ENCODE assay signal across 26 cellular contexts in genomic region chr2:106894545-106894944, GRCh38. TPM values are rescaled to one million over a fixed set of nuclear protein-coding genes. Genes with fewer than 3 reads are reported as not detected.
"Had no signal": no experiment of that assay in that cellular context is flagged by ENCODE, and none has a peak within 500 bp of the region (broad histone marks: within the 10 kb centered on the region; RNA-seq: fewer than 3 reads in every experiment).

No MANE protein-coding gene starts in this region.

- H3K4me1 ChIP-seq: stomach, suprapubic skin, testis, thyroid gland, tibial artery, tibial nerve, transverse colon, upper lobe of left lung, upper lobe of right lung, uterus, vagina had no signal

- FAIRE-seq: urothelium cell line had no signal

- H3K27me3 ChIP-seq: stomach, suprapubic skin, testis, thyroid gland, tibial artery, tibial nerve, upper lobe of left lung, upper lobe of right lung, uterus, vagina had no signal

- H3K36me3 ChIP-seq: stomach, suprapubic skin, thoracic aorta, thyroid gland, tibial artery, tibial nerve, transverse colon, upper lobe of left lung, upper lobe of right lung, uterus, vagina had no signal

- DNase-seq: stimulated activated CD4-positive, alpha-beta T cell treated with anti-CD3 and anti-CD28 coated beads, Interleukin-2, amount 100 ng/mL, for 48 hours; stimulated activated CD4-positive, alpha-beta T cell treated with anti-CD3 and anti-CD28 coated beads, Interleukin-4, amount 100 ng/mL, for 1 hour; stimulated activated CD4-positive, alpha-beta T cell treated with anti-CD3 and anti-CD28 coated beads, Interleukin-4, amount 100 ng/mL, for 24 hours; stimulated activated CD4-positive, alpha-beta T cell treated with anti-CD3 and anti-CD28 coated beads, Interleukin-4, amount 100 ng/mL, for 4 hours; stimulated activated CD8-positive, alpha-beta memory T cell treated with anti-CD3 and anti-CD28 coated beads, Interleukin-4, amount 100 ng/mL, for 48 hours; stimulated activated naive B cell treated with anti-CD40 and anti-IgM and Interleukin-4, amounts not matched to agents 10 μg/mL and 1 μg/mL and 100 μg/mL, for 72 hours; stimulated activated naive CD4-positive, alpha-beta T cell; stimulated activated naive CD4-positive, alpha-beta T cell treated with Interleukin-2 at 50 U/mL for 16 hours; stimulated activated naive CD8-positive, alpha-beta T cell treated with anti-CD3 and anti-CD28 coated beads, Interleukin-15, amount 100 ng/mL, for 72 hours; stimulated activated naive CD8-positive, alpha-beta T cell treated with anti-CD3 and anti-CD28 coated beads, Interleukin-15, Interleukin-2, amounts not matched to agents 100 U/mL and 50 U/mL, for 24 hours; stomach; substantia nigra; testis; thyroid gland; tibial artery; transverse colon; upper lobe of right lung; uterus had no signal

- ATAC-seq: stimulated activated effector memory CD8-positive, alpha-beta T cell treated with anti-CD3 and anti-CD28 coated beads, Interleukin-12 subunit alpha, Interleukin-12 subunit beta, amount 100 ng/mL, for 72 hours; stimulated activated memory B cell treated with anti-CD40 and anti-IgM and Interleukin-4, amounts not matched to agents 10 μg/mL and 1 μg/mL and 100 μg/mL, for 72 hours; stimulated activated naive B cell treated with anti-CD40 and anti-IgM and Interleukin-4, amounts not matched to agents 10 μg/mL and 1 μg/mL and 100 μg/mL, for 72 hours; stimulated activated naive CD8-positive, alpha-beta T cell treated with anti-CD3 and anti-CD28 coated beads, Interleukin-15, amount 100 ng/mL, for 72 hours; stimulated activated naive CD8-positive, alpha-beta T cell treated with anti-CD3 and anti-CD28 coated beads, Interleukin-15, Interleukin-2, amounts not matched to agents 100 U/mL and 50 U/mL, for 24 hours; upper lobe of right lung had no signal

- H3K4me3 ChIP-seq: stomach, suprapubic skin, testis, thoracic aorta, thyroid gland, tibial artery, tibial nerve, transverse colon, upper lobe of left lung, upper lobe of right lung, uterus, vagina had no signal

- H3K9me3 ChIP-seq: stomach, suprapubic skin, testis, thoracic aorta, thyroid gland, transverse colon, upper lobe of left lung, upper lobe of right lung, uterus, vagina had no signal

- H3K27ac ChIP-seq: stomach, suprapubic skin, testis, thoracic aorta, thyroid gland, tibial artery, tibial nerve, transverse colon, upper lobe of left lung, upper lobe of right lung, uterus, vagina had no signal

RNA-seq across cellular contexts. Expression of gene ST6GAL2, which starts 8.6 kb away (rescaled TPM):
- total RNA-seq: tibial nerve had no signal
